ENCODE assay signal across 1 cellular context in the genomic region with DNA sequence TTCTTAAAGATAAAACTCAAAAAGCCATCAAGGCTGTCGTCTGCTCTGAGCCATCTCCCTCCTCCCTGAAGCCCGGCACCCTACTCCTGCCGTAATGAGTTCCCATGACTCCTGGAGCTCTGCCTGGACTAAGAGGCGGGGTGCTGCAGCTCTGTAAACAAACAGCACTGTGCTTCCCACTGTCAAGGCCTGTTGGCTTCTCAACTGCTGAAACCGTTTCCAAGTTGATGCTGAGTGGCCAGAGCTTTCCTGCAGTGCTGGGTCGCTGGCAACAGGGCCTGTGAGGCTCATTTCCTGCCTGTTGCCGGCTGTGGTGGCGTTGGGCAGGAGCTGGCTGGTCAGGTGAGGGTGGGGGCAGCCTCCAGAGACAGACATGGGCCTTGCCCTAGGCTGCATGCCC.
TF ChIP-seq lines count a peak whose summit lies in the region.

No MANE protein-coding gene starts in this region.

TF ChIP-seq in IMR-90, 13 proteins besides CTCF, POLR2A, EP300 and RAD21:
- no peak for TF ChIP-seq CEBPB (IDR thresholded peaks at IDR 0.05; ENCODE audit: low read depth, low read length)
- no peak for TF ChIP-seq RCOR1 (IDR thresholded peaks at IDR 0.05; ENCODE audit: insufficient replicate concordance, low read length)
- TF ChIP-seq, protein P1, sequence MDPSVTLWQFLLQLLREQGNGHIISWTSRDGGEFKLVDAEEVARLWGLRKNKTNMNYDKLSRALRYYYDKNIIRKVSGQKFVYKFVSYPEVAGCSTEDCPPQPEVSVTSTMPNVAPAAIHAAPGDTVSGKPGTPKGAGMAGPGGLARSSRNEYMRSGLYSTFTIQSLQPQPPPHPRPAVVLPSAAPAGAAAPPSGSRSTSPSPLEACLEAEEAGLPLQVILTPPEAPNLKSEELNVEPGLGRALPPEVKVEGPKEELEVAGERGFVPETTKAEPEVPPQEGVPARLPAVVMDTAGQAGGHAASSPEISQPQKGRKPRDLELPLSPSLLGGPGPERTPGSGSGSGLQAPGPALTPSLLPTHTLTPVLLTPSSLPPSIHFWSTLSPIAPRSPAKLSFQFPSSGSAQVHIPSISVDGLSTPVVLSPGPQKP (IDR thresholded peaks at IDR 0.05; ENCODE audit: borderline replicate concordance, low read depth, low read length): no peak
- peak; percentile 81; the same call in 1 of the 2 replicates for TF ChIP-seq MXI1 (IDR thresholded peaks at IDR 0.05; ENCODE audit: borderline replicate concordance, low read depth, low read length)
- TF ChIP-seq BHLHE40 (IDR thresholded peaks at IDR 0.05; ENCODE audit: low read depth, low read length): no peak; the same call in 1 of the 2 replicates
- TF ChIP-seq, protein P2, sequence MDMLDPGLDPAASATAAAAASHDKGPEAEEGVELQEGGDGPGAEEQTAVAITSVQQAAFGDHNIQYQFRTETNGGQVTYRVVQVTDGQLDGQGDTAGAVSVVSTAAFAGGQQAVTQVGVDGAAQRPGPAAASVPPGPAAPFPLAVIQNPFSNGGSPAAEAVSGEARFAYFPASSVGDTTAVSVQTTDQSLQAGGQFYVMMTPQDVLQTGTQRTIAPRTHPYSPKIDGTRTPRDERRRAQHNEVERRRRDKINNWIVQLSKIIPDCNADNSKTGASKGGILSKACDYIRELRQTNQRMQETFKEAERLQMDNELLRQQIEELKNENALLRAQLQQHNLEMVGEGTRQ (IDR thresholded peaks at IDR 0.05; ENCODE audit: low read depth, low read length): no peak
- peak; percentile 85 for TF ChIP-seq RFX5 (IDR thresholded peaks at IDR 0.05; ENCODE audit: low read depth, low read length)
- peak; percentile 100 for TF ChIP-seq MAZ (IDR thresholded peaks at IDR 0.05; ENCODE audit: borderline replicate concordance, low read depth, low read length)
- TF ChIP-seq NFE2L2 (IDR thresholded peaks at IDR 0.05; ENCODE audit: low read depth, low read length): no peak
- TF ChIP-seq FOS (IDR thresholded peaks at IDR 0.05; ENCODE audit: low read depth, low read length): no peak
- TF ChIP-seq SMC3 (IDR thresholded peaks at IDR 0.05; ENCODE audit: low read depth, low read length): peak; percentile 14; the same call in 1 of the 2 replicates
- TF ChIP-seq MAFK (IDR thresholded peaks at IDR 0.05; ENCODE audit: low read depth, low read length): no peak
- TF ChIP-seq CHD1 (IDR thresholded peaks at IDR 0.05; ENCODE audit: low read depth, low read length): no peak
TF ChIP-seq in IMR-90: peak in this region for 4.
